9 cellular contexts compared by ENCODE assay signal in the genomic region with DNA sequence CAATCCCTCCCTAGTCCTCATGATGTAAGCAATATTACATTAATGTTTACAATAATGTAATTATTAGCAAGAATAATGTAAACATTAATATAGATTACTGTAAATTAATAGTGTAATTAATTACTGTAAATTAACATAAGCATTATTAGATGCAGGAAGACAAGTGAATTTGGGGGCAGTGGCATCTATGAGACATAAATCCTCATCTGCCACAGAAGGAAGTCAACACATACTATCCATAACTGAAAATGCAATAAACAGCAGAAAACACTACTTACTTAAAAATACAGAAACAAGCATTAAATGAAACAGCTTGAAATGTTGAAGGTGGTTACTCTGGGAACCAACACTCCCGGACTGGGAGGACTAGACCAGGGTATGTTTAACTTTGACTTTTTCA. TPM values are rescaled to one million over a fixed set of nuclear protein-coding genes. Genes with fewer than 3 reads are reported as not detected.
DNase-seq lines count a peak whose midpoint lies in the region; ATAC-seq and TF ChIP-seq lines count a peak whose summit lies in the region.
"Had no signal": no experiment of that assay in that cellular context is flagged by ENCODE, and none has a peak within 500 bp of the region (broad histone marks: within the 10 kb centered on the region; RNA-seq: fewer than 3 reads in every experiment).

No MANE protein-coding gene starts in this region.

- CTCF ChIA-PET in SK-N-SH (lab: Yijun Ruan, JAX): interaction anchor here (0.7 to 0.9 kb wide), 2 partner anchors 176 to 184 kb away, joined by 3 to 4 read pairs; no protein-coding TSS in a partner anchor
- CTCF ChIA-PET in activated CD4-positive, alpha-beta memory T cell treated with anti-CD3 and anti-CD28 coated beads, Interleukin-2, amount 10 ng/mL, durations not matched to agents 7 days and 5 days (lab: Charles Lee): interaction anchor here (1.1 to 1.3 kb wide), 2 partner anchors 17 to 651 kb away, joined by 3 read pairs; a partner anchor contains a TSS

- peak overlapping the region; percentile 94 for H3K9ac ChIP-seq in SK-N-SH
- H3K9ac ChIP-seq in iPS-18a (ENCODE audit: low read length): peak overlapping the region; percentile 64

- H3K9me2 ChIP-seq in SK-N-SH: no peaks in the 10 kb centered on the region

- no peaks in the 10 kb centered on the region for H4K20me1 ChIP-seq in SK-N-SH (ENCODE audit: insufficient read depth)

- peaks cover 28% of the 10 kb centered on the region for H3K4me1 Mint-ChIP-seq in activated CD4-positive, alpha-beta memory T cell treated with anti-CD3 and anti-CD28 coated beads, Interleukin-2, amount 10 ng/mL, durations not matched to agents 7 days and 5 days

- H3F3A ChIP-seq in SK-N-SH (replicated peaks; ENCODE audit: insufficient read depth): peaks cover 8% of the 10 kb centered on the region

- TF ChIP-seq EP300 in SK-N-SH (IDR thresholded peaks at IDR 0.05; ENCODE audit: borderline replicate concordance in 1 of 2, low read depth in 1 of 2, low read length in 1 of 2): no peak
- TF ChIP-seq EP300 in stomach (IDR thresholded peaks at IDR 0.05): no peak

- ATAC-seq in SK-N-SH treated with all-trans-retinoic acid at 6 μM for 48 hours (no peak), HG02759 (IDR thresholded peaks at IDR 0.05; ENCODE audit: unreplicated experiment) (no peak)

- H3K27me3 ChIP-seq in SK-N-SH (ENCODE audit: insufficient read depth): no peaks in the 10 kb centered on the region
- no peaks in the 10 kb centered on the region for H3K27me3 ChIP-seq in iPS-18a (ENCODE audit: control insufficient read depth, insufficient read depth, low read length)
- no peaks in the 10 kb centered on the region for H3K27me3 ChIP-seq in stomach

- H3K4me3 ChIP-seq in SK-N-SH (ENCODE audit: low read depth in 2 of 2, low read length in 1 of 2): peak overlapping the region; percentile 83 to 90
- H3K4me3 ChIP-seq in iPS-18a (ENCODE audit: low read length): peak overlapping the region; percentile 87
- peak overlapping the region; percentile 65 to 90 (median 74) for H3K4me3 ChIP-seq in stomach

- no peaks in the 10 kb centered on the region for H3K9me3 ChIP-seq in SK-N-SH
- H3K9me3 ChIP-seq in iPS-18a (ENCODE audit: control insufficient read depth, low read depth, low read length): no peaks in the 10 kb centered on the region
- no peaks in the 10 kb centered on the region for H3K9me3 ChIP-seq in stomach

- H3K4me1 ChIP-seq in SK-N-SH (ENCODE audit: control insufficient read depth in 1 of 2, insufficient read depth in 2 of 2, low read depth in 1 of 2, low read length in 1 of 2) (peaks cover 0 to 5% of the 10 kb centered on the region in 2 experiments; a peak in 2 of 4 replicates), iPS-18a (ENCODE audit: control insufficient read depth, low read depth, low read length) (peaks cover 4% of the 10 kb centered on the region), stomach (peaks cover 4 to 20% (median 13%) of the 10 kb centered on the region in 4 donors)

- intact Hi-C loops in stomach (cut with DNase I; ENCODE audit: low total_unique reads): no loop called here

- peaks cover 23% of the 10 kb centered on the region for H3K79me2 ChIP-seq in SK-N-SH (ENCODE audit: insufficient read depth)

- H3K9me3 Mint-ChIP-seq in activated CD4-positive, alpha-beta memory T cell treated with anti-CD3 and anti-CD28 coated beads, Interleukin-2, amount 10 ng/mL, durations not matched to agents 7 days and 5 days: no peaks in the 10 kb centered on the region

- H3K27me3 Mint-ChIP-seq in activated CD4-positive, alpha-beta memory T cell treated with anti-CD3 and anti-CD28 coated beads, Interleukin-2, amount 10 ng/mL, durations not matched to agents 7 days and 5 days: peaks cover 2% of the 10 kb centered on the region

- H3K27ac ChIP-seq in SK-N-SH (ENCODE audit: low read depth in 2 of 2, low read length in 1 of 2) (peak overlapping the region; percentile 85 to 89), iPS-18a (ENCODE audit: low read length) (no peak overlapping the region), stomach (peak overlapping the region in 4 of 5 donors; percentile 91 to 96 (median 94))

- peaks cover 9% of the 10 kb centered on the region for H3K36me3 Mint-ChIP-seq in activated CD4-positive, alpha-beta memory T cell treated with anti-CD3 and anti-CD28 coated beads, Interleukin-2, amount 10 ng/mL, durations not matched to agents 7 days and 5 days (ENCODE audit: low read depth)

- H3K27ac Mint-ChIP-seq in activated CD4-positive, alpha-beta memory T cell treated with anti-CD3 and anti-CD28 coated beads, Interleukin-2, amount 10 ng/mL, durations not matched to agents 7 days and 5 days: peak overlapping the region; percentile 98

- peak overlapping the region; percentile 98 for H3K4me3 Mint-ChIP-seq in activated CD4-positive, alpha-beta memory T cell treated with anti-CD3 and anti-CD28 coated beads, Interleukin-2, amount 10 ng/mL, durations not matched to agents 7 days and 5 days

- H3K4me2 ChIP-seq in SK-N-SH: peak overlapping the region; percentile 83

- WGBS in SK-N-SH (ENCODE audit: low lambda C conversion rate): 3% methylated on average over 1 of the region's 1 CpG
- 0 to 14% (median 8%) methylated on average over 1 of the region's 1 CpG for WGBS in stomach, 5 donors

- TF ChIP-seq CTCF in SK-N-SH (IDR thresholded peaks at IDR 0.05) (no peak), stomach (IDR thresholded peaks at IDR 0.05) (no peak)

- TF ChIP-seq POLR2A in stomach (IDR thresholded peaks at IDR 0.05): no peak

- POLR2A ChIA-PET in SK-N-SH (lab: Yijun Ruan, JAX): no interaction called here
- POLR2A ChIA-PET in activated CD4-positive, alpha-beta memory T cell treated with anti-CD3 and anti-CD28 coated beads, Interleukin-2, amount 10 ng/mL, durations not matched to agents 7 days and 5 days (lab: Charles Lee): interaction anchor here (2.1 to 4.4 kb wide), 5 partner anchors 9 to 653 kb away, joined by 5 to 57 read pairs (median 12); a partner anchor contains a TSS

- no peak for TF ChIP-seq RAD21 in SK-N-SH (IDR thresholded peaks at IDR 0.05; ENCODE audit: low read length)

- peaks cover 11 to 13% of the 10 kb centered on the region in 2 experiments for H3K36me3 ChIP-seq in SK-N-SH (replicated peaks in 1 of 2; ENCODE audit: control insufficient read depth in 1 of 2, insufficient read depth in 2 of 2, low read length in 1 of 2)
- no peaks in the 10 kb centered on the region for H3K36me3 ChIP-seq in iPS-18a (ENCODE audit: control insufficient read depth, low read depth, low read length)
- H3K36me3 ChIP-seq in stomach: peaks cover 0 to 9% (median 4%) of the 10 kb centered on the region in 4 donors

- no peak for DNase-seq in SK-N-SH
- DNase-seq in activated CD4-positive, alpha-beta memory T cell treated with anti-CD3 and anti-CD28 coated beads, Interleukin-2, amount 10 ng/mL, durations not matched to agents 7 days and 5 days: no peak
- DNase-seq in stomach: no peak
- DNase-seq in NCI-H345 treated with DMSO at 0.1 percent for 48 hours (lab: John Stamatoyannopoulos, UW; ENCODE audit: unreplicated experiment): no peak
- no peak for DNase-seq in AG08396 (ENCODE audit: low spot score)

- peak overlapping the region; percentile 94 for H2AFZ ChIP-seq in SK-N-SH (ENCODE audit: low read depth)

TF ChIP-seq in SK-N-SH, 30 proteins besides CTCF, POLR2A, EP300 and RAD21 (continues in another document):
- TF ChIP-seq YY1 (IDR thresholded peaks at IDR 0.05; ENCODE audit: low read depth) (no peak), FOSL2 (IDR thresholded peaks at IDR 0.05; ENCODE audit: borderline replicate concordance, low read depth) (no peak), NFIC (IDR thresholded peaks at IDR 0.05; ENCODE audit: borderline replicate concordance) (no peak), RCOR1 (IDR thresholded peaks at IDR 0.05; ENCODE audit: low read length) (no peak)
- TF ChIP-seq, protein P1, sequence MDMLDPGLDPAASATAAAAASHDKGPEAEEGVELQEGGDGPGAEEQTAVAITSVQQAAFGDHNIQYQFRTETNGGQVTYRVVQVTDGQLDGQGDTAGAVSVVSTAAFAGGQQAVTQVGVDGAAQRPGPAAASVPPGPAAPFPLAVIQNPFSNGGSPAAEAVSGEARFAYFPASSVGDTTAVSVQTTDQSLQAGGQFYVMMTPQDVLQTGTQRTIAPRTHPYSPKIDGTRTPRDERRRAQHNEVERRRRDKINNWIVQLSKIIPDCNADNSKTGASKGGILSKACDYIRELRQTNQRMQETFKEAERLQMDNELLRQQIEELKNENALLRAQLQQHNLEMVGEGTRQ (IDR thresholded peaks at IDR 0.05; ENCODE audit: borderline replicate concordance, low read depth, low read length): no peak

TF ChIP-seq in SK-N-SH treated with all-trans-retinoic acid at 6 μM for 48 hours, 23 proteins besides CTCF, POLR2A, EP300 and RAD21 (continues in another document):
- no peak for TF ChIP-seq ZC3H10 (CRISPR knock-in tag; IDR thresholded peaks at IDR 0.05)
- TF ChIP-seq, protein P2, sequence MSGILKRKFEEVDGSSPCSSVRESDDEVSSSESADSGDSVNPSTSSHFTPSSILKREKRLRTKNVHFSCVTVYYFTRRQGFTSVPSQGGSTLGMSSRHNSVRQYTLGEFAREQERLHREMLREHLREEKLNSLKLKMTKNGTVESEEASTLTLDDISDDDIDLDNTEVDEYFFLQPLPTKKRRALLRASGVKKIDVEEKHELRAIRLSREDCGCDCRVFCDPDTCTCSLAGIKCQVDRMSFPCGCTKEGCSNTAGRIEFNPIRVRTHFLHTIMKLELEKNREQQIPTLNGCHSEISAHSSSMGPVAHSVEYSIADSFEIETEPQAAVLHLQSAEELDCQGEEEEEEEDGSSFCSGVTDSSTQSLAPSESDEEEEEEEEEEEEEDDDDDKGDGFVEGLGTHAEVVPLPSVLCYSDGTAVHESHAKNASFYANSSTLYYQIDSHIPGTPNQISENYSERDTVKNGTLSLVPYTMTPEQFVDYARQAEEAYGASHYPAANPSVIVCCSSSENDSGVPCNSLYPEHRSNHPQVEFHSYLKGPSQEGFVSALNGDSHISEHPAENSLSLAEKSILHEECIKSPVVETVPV (CRISPR knock-in tag; IDR thresholded peaks at IDR 0.05): no peak

RNA-seq across cellular contexts. Expression of a gene that starts 0.7 kb away (rescaled TPM):
- polyA plus RNA-seq in SK-N-SH (2012; rRNA removed) (29.2 and 48.9 TPM in 2 replicates), stomach (10 to 100 TPM; 24.3 to 36.4 (median 26.0) TPM)
- polyA plus RNA-seq in SK-N-SH (2012; cell fraction: cytosol; rRNA removed): 47.0 and 51.0 TPM in 2 replicates
- polyA plus RNA-seq in SK-N-SH (2012; cell fraction: nucleus; rRNA removed): 18.3 and 41.6 TPM in 2 replicates
- total RNA-seq in activated CD4-positive, alpha-beta memory T cell treated with anti-CD3 and anti-CD28 coated beads, Interleukin-2, amount 10 ng/mL, durations not matched to agents 7 days and 5 days: 10 to 100 TPM; 14.0 to 17.1 TPM
- 10 to 100 TPM in 3 of 5 donors, 1 to 10 TPM in 2; 4.5 to 59.3 (median 11.7) TPM for total RNA-seq in stomach

RNA-seq across cellular contexts. Expression of a gene that starts 17.1 kb away (rescaled TPM):
- 1.4 and 2.4 TPM in 2 replicates for polyA plus RNA-seq in SK-N-SH (2012; rRNA removed)
- polyA plus RNA-seq in SK-N-SH (2012; cell fraction: cytosol; rRNA removed): 2.1 and 2.2 TPM in 2 replicates
- 1.8 and 3.7 TPM in 2 replicates for polyA plus RNA-seq in SK-N-SH (2012; cell fraction: nucleus; rRNA removed)
- 1 to 10 TPM in 1 of 2 experiments, under 1 TPM in 1; 0.28 to 1.5 TPM for total RNA-seq in activated CD4-positive, alpha-beta memory T cell treated with anti-CD3 and anti-CD28 coated beads, Interleukin-2, amount 10 ng/mL, durations not matched to agents 7 days and 5 days
- 1 to 10 TPM in 2 of 5 donors, not detected in 3; 2.0 to 5.5 TPM for total RNA-seq in stomach
- polyA plus RNA-seq in stomach: 1 to 10 TPM in 2 of 3 donors, under 1 TPM in 1; 0.75 to 2.3 (median 1.7) TPM

RNA-seq across cellular contexts. Expression of a gene that starts 52.5 kb away (rescaled TPM):
- polyA plus RNA-seq in SK-N-SH (2012; rRNA removed) (not detected in 2 replicates), stomach (not detected)
- polyA plus RNA-seq in SK-N-SH (2012; cell fraction: cytosol; rRNA removed): not detected in 2 replicates
- not detected in 2 replicates for polyA plus RNA-seq in SK-N-SH (2012; cell fraction: nucleus; rRNA removed)
- total RNA-seq in activated CD4-positive, alpha-beta memory T cell treated with anti-CD3 and anti-CD28 coated beads, Interleukin-2, amount 10 ng/mL, durations not matched to agents 7 days and 5 days: not detected
- total RNA-seq in stomach: not detected
- total RNA-seq: HT1080 had no signal
